Comparison of ENCODE assay signal across 15 cellular contexts in the genomic region with DNA sequence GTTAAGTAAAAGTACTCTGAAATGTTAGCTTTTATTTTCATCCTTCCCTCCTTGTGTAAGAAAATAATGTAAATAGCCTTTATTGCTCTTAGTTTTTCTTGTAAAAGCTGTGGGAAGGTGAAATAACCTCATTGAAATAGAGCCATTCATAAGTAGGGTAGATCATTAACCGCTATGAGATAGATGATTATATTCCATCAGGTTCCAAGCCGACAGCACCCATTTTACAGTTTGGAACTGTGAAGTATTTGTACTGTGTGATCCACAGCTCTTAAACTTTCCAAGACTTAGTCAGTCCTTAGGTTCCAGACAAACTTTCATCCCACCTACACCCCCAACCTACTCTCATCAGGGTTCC.
DNase-seq lines count a peak whose midpoint lies in the region; TF ChIP-seq lines count a peak whose summit lies in the region.
"Had no signal": no experiment of that assay in that cellular context is flagged by ENCODE, and none has a peak within 500 bp of the region (broad histone marks: within the 10 kb centered on the region; RNA-seq: fewer than 3 reads in every experiment).

No MANE protein-coding gene starts in this region.

- H2BK12ac ChIP-seq in mesenchymal stem cell (ENCODE audit: low read length in 2 of 2): no peak overlapping the region

- no peak overlapping the region for H3K4me3 Mint-ChIP-seq in chondrocyte (ENCODE audit: unreplicated experiment)
- H3K4me3 Mint-ChIP-seq: CD4-positive, alpha-beta memory T cell; HFFc6 had no signal

- H3K27me3 ChIP-seq in GM23248 (replicated peaks; ENCODE audit: insufficient read depth): no peaks in the 10 kb centered on the region
- no peaks in the 10 kb centered on the region for H3K27me3 ChIP-seq in mesenchymal stem cell (ENCODE audit: control insufficient read depth in 1 of 2, insufficient read depth in 1 of 2, low read length in 2 of 2)

- H3K4me2 ChIP-seq in GM23248 (ENCODE audit: unreplicated experiment) (peak overlapping the region; percentile 6), mesenchymal stem cell (ENCODE audit: low read length, poor library complexity, severe bottlenecking) (no peak overlapping the region)

- H3F3A ChIP-seq in GM23248 (ENCODE audit: insufficient read depth): peaks cover 41% of the 10 kb centered on the region

- H3K23ac ChIP-seq in mesenchymal stem cell (ENCODE audit: low read length in 2 of 2): no peak overlapping the region

- no peak overlapping the region for H2BK5ac ChIP-seq in mesenchymal stem cell (ENCODE audit: low read depth, low read length, poor library complexity, severe bottlenecking)

- no peaks in the 10 kb centered on the region for H3K36me3 ChIP-seq in GM23248 (ENCODE audit: low read depth)
- H3K36me3 ChIP-seq in mesenchymal stem cell (ENCODE audit: control insufficient read depth in 1 of 2, insufficient read depth in 2 of 2, low read depth in 1 of 2, low read length in 2 of 2): peaks cover 0 to 19% of the 10 kb centered on the region in 2 experiments
- H3K36me3 ChIP-seq: HAP-1 had no signal

- H3K79me2 ChIP-seq in GM23248 (ENCODE audit: insufficient read depth): no peaks in the 10 kb centered on the region

- H4K20me1 ChIP-seq in GM23248 (ENCODE audit: insufficient read depth): no peaks in the 10 kb centered on the region

- no peaks in the 10 kb centered on the region for H3K36me3 Mint-ChIP-seq in chondrocyte (ENCODE audit: low read depth)
- H3K36me3 Mint-ChIP-seq: CD4-positive, alpha-beta memory T cell had no signal

- peaks cover 63% of the 10 kb centered on the region for H3K4me1 Mint-ChIP-seq in chondrocyte (ENCODE audit: low read depth)
- H3K4me1 Mint-ChIP-seq: CD4-positive, alpha-beta memory T cell had no signal

- H2AFZ ChIP-seq in GM23248 (no peak overlapping the region), mesenchymal stem cell (ENCODE audit: low read depth, low read length) (no peak overlapping the region)

- peaks cover 14% of the 10 kb centered on the region for H3K79me1 ChIP-seq in mesenchymal stem cell (replicated peaks; ENCODE audit: low read length, poor library complexity, severe bottlenecking)

- in situ Hi-C loops in GM23248 (cut with MboI): no loop called here

- no peak overlapping the region for H4K91ac ChIP-seq in mesenchymal stem cell (ENCODE audit: low read length)

- DNase-seq in GM23248 (no peak), chondrocyte (ENCODE audit: low spot score) (no peak), mesenchymal stem cell (no peak), DMS53 (lab: John Stamatoyannopoulos, UW) (no peak), cerebellum (ENCODE audit: low spot score) (no peak), KG1 (lab: John Stamatoyannopoulos, UW) (no peak)
- DNase-seq: 8988T; C1 segment of cervical spinal cord; Calu3; CD4-positive, alpha-beta memory T cell; COR-L47; DND-41; GOT3; HFFc6 had no signal

- H3K9me3 ChIP-seq in GM23248 (ENCODE audit: low read depth): no peaks in the 10 kb centered on the region
- H3K9me3 ChIP-seq in mesenchymal stem cell (ENCODE audit: control insufficient read depth, low read length): peaks cover 8% of the 10 kb centered on the region
- H3K9me3 ChIP-seq: HAP-1 had no signal

- H3K4me1 ChIP-seq in GM23248 (ENCODE audit: insufficient read depth) (peaks cover 50% of the 10 kb centered on the region), mesenchymal stem cell (ENCODE audit: control insufficient read depth, insufficient read depth, low read depth, low read length) (peaks cover 11% of the 10 kb centered on the region)
- H3K4me1 ChIP-seq: HAP-1 had no signal

- H3K4me3 ChIP-seq in GM23248 (no peak overlapping the region), mesenchymal stem cell (ENCODE audit: insufficient read depth in 1 of 2, low read depth in 1 of 2, low read length in 2 of 2) (no peak overlapping the region)
- H3K4me3 ChIP-seq: HAP-1 had no signal

- H3K9me3 Mint-ChIP-seq in chondrocyte (ENCODE audit: low read depth): peaks cover 15% of the 10 kb centered on the region
- H3K9me3 Mint-ChIP-seq: CD4-positive, alpha-beta memory T cell; HFFc6 had no signal

- no peak overlapping the region for H3K18ac ChIP-seq in mesenchymal stem cell (ENCODE audit: low read depth in 1 of 2, low read length in 2 of 2)

- WGBS in GM23248 (ENCODE audit: low coverage in 1 of 2, low lambda C conversion rate in 2 of 2, missing lambda C conversion rate in 2 of 2), 2 experiments: 95 to 97% methylated on average over 2 of the region's 2 CpGs
- 95% methylated on average over 2 of the region's 2 CpGs for WGBS in mesenchymal stem cell

- no peak overlapping the region for H2BK120ac ChIP-seq in mesenchymal stem cell (ENCODE audit: low read depth, low read length)

- no peak for TF ChIP-seq CTCF in chondrocyte (IDR thresholded peaks at IDR 0.05)

- no peak overlapping the region for H3K14ac ChIP-seq in mesenchymal stem cell (ENCODE audit: low read length in 2 of 2)

- no peak overlapping the region for H2BK15ac ChIP-seq in mesenchymal stem cell (ENCODE audit: low read depth, poor library complexity, severe bottlenecking)

- peak overlapping the region; percentile 30 for H3K27ac ChIP-seq in GM23248
- peak overlapping the region; percentile 75 for H3K27ac ChIP-seq in mesenchymal stem cell (ENCODE audit: low read length, poor library complexity, severe bottlenecking)

- peak overlapping the region; percentile 21 for H2AK5ac ChIP-seq in mesenchymal stem cell (ENCODE audit: low read length, severe bottlenecking)

- H3K9me2 ChIP-seq in GM23248 (ENCODE audit: insufficient read depth): no peaks in the 10 kb centered on the region

- H3K9ac ChIP-seq in GM23248: no peak overlapping the region
- no peak overlapping the region for H3K9ac ChIP-seq in mesenchymal stem cell (ENCODE audit: low read length)

- H3K4ac ChIP-seq in mesenchymal stem cell (ENCODE audit: low read depth in 1 of 2, low read length in 2 of 2): no peak overlapping the region

- no peaks in the 10 kb centered on the region for H3K27me3 Mint-ChIP-seq in chondrocyte (ENCODE audit: low read depth)

- H4K8ac ChIP-seq in mesenchymal stem cell (ENCODE audit: low read length): no peak overlapping the region

- H3K27ac Mint-ChIP-seq in chondrocyte (ENCODE audit: unreplicated experiment): peak overlapping the region; percentile 46
- H3K27ac Mint-ChIP-seq: CD4-positive, alpha-beta memory T cell; HFFc6 had no signal
